Comparison of ENCODE assay signal across 21 cellular contexts in the genomic region with DNA sequence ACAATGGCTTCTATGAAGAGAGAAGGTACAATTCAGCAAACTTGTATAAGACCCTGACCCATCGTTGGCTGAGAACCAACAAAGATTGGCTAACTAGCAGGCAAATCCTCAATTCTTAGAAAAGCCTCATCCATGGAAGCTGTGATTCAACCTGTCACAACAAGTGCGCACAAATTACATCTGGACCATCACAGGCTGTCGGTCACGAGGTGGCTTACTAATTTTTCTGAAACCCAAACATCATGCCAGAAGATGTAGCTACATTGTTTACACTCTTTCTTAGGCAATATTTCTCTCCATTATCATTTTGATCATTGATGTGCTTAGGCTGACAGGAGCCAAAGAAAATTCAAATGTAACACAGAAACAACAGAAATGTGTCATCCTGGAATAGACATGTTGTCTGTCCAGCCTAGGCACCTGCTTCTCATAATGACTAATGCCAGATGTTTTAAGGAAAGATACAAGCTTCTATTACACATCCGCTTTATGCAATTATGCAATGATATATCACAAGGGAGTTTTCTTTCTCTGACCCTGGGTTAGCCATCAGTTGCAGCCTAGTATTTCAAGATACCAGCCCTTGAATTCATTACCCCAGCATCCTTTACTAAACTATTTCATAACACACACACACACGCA.
DNase-seq lines count a peak whose midpoint lies in the region; ATAC-seq and TF ChIP-seq lines count a peak whose summit lies in the region.
"Had no signal": no experiment of that assay in that cellular context is flagged by ENCODE, and none has a peak within 500 bp of the region (broad histone marks: within the 10 kb centered on the region; RNA-seq: fewer than 3 reads in every experiment).

No MANE protein-coding gene starts in this region.

- no peaks in the 10 kb centered on the region for H3K9me3 ChIP-seq in neural cell (ENCODE audit: low read length)
- H3K9me3 ChIP-seq: HAP-1, thoracic aorta had no signal

- no peak for TF ChIP-seq RAD21 in neural cell (conservative IDR thresholded peaks at IDR 0.05)

- no peak overlapping the region for H3K27ac ChIP-seq in neural cell (ENCODE audit: low read length)
- H3K27ac ChIP-seq in brain microvascular endothelial cell: no peak overlapping the region
- H3K27ac ChIP-seq: parathyroid adenoma, thoracic aorta had no signal

- H3K4me3 Mint-ChIP-seq in natural killer cell: no peak overlapping the region
- H3K4me3 Mint-ChIP-seq: activated naive CD4-positive, alpha-beta T cell treated with anti-CD3 and anti-CD28 coated beads, Interleukin-2, amount 10 ng/mL, durations not matched to agents 7 days and 5 days; natural killer cell treated with Interleukin-12 subunit alpha and Interleukin-12 subunit beta and Interleukin-15 and Interleukin-18, amount 100 ng/mL, for 72 hours; stimulated activated naive B cell treated with anti-CD40 and anti-IgM and Interleukin-4, amounts not matched to agents 10 μg/mL and 1 μg/mL and 100 μg/mL, for 72 hours had no signal

- no peaks in the 10 kb centered on the region for H3K36me3 Mint-ChIP-seq in natural killer cell
- H3K36me3 Mint-ChIP-seq: activated naive CD4-positive, alpha-beta T cell treated with anti-CD3 and anti-CD28 coated beads, Interleukin-2, amount 10 ng/mL, durations not matched to agents 7 days and 5 days; natural killer cell treated with Interleukin-12 subunit alpha and Interleukin-12 subunit beta and Interleukin-15 and Interleukin-18, amount 100 ng/mL, for 72 hours; stimulated activated naive B cell treated with anti-CD40 and anti-IgM and Interleukin-4, amounts not matched to agents 10 μg/mL and 1 μg/mL and 100 μg/mL, for 72 hours had no signal

- H3K36me3 ChIP-seq in neural cell (ENCODE audit: insufficient read depth, low read length): no peaks in the 10 kb centered on the region
- no peaks in the 10 kb centered on the region for H3K36me3 ChIP-seq in brain microvascular endothelial cell (replicated peaks)
- H3K36me3 ChIP-seq: HAP-1, thoracic aorta had no signal

- no peaks in the 10 kb centered on the region for H3F3A ChIP-seq in neural cell (ENCODE audit: insufficient read depth, low read length, poor library complexity, severe bottlenecking)

- H3K4me2 ChIP-seq in neural cell (ENCODE audit: low read length): no peak overlapping the region

- in situ Hi-C loops in brain microvascular endothelial cell (cut with HindIII; ENCODE audit: low pct_ligation_motif_present, low sequenced_read_pairs): no loop called here

- TF ChIP-seq CTCF in neural cell (IDR thresholded peaks at IDR 0.05; ENCODE audit: poor library complexity, severe bottlenecking) (no peak), natural killer cell (IDR thresholded peaks at IDR 0.05) (no peak), brain microvascular endothelial cell (IDR thresholded peaks at IDR 0.05; ENCODE audit: low read depth, low read length, missing control alignments) (no peak)

- H3K27me3 Mint-ChIP-seq in natural killer cell (ENCODE audit: low read depth in 2 of 2): no peaks in the 10 kb centered on the region
- H3K27me3 Mint-ChIP-seq: activated naive CD4-positive, alpha-beta T cell treated with anti-CD3 and anti-CD28 coated beads, Interleukin-2, amount 10 ng/mL, durations not matched to agents 7 days and 5 days; natural killer cell treated with Interleukin-12 subunit alpha and Interleukin-12 subunit beta and Interleukin-15 and Interleukin-18, amount 100 ng/mL, for 72 hours; stimulated activated naive B cell treated with anti-CD40 and anti-IgM and Interleukin-4, amounts not matched to agents 10 μg/mL and 1 μg/mL and 100 μg/mL, for 72 hours had no signal

- H3K79me2 ChIP-seq in neural cell (replicated peaks; ENCODE audit: insufficient read depth, low read length): no peaks in the 10 kb centered on the region
- H3K79me2 ChIP-seq: parathyroid adenoma had no signal

- no peaks in the 10 kb centered on the region for H3K9me2 ChIP-seq in neural cell (ENCODE audit: insufficient read depth, low read length)

- ATAC-seq in GM19324 (IDR thresholded peaks at IDR 0.05; ENCODE audit: low FRiP score, unreplicated experiment) (no peak), natural killer cell (no peak)
- ATAC-seq: natural killer cell treated with Interleukin-12 subunit alpha and Interleukin-12 subunit beta and Interleukin-15 and Interleukin-18, amount 100 ng/mL, for 72 hours; stimulated activated naive B cell treated with anti-CD40 and anti-IgM and Interleukin-4, amounts not matched to agents 10 μg/mL and 1 μg/mL and 100 μg/mL, for 72 hours had no signal

- intact Hi-C loops in natural killer cell (cut with micrococcal nuclease): no loop called here

- peak; percentile 22 for DNase-seq in EH (ENCODE audit: low read depth)
- DNase-seq in NCI-H226: peak; percentile 54
- DNase-seq in fibroblast of gingiva (ENCODE audit: low read depth): peak; percentile 45
- no peak for DNase-seq in natural killer cell
- no peak for DNase-seq in brain microvascular endothelial cell
- DNase-seq: activated CD4-positive, alpha-beta T cell treated with anti-CD3 and anti-CD28 coated beads for 1 hour; activated naive CD4-positive, alpha-beta T cell treated with anti-CD3 and anti-CD28 coated beads, Interleukin-2, amount 10 ng/mL, durations not matched to agents 7 days and 5 days; activated T-cell treated with anti-CD3 and anti-CD28 coated beads, Interleukin-2, amount 50 U/mL, for 48 hours; AML-193; Karpas-422; NCI-H1092 treated with DMSO at 0.1 percent for 48 hours; NCI-H2081 treated with DMSO at 0.1 percent for 48 hours; NCI-H510A; stimulated activated CD4-positive, alpha-beta T cell treated with anti-CD3 and anti-CD28 coated beads, Interleukin-2, amount 100 ng/mL, for 24 hours; stimulated activated naive B cell treated with anti-CD40 and anti-IgM and Interleukin-4, amounts not matched to agents 10 μg/mL and 1 μg/mL and 100 μg/mL, for 72 hours had no signal

- peak; percentile 26 for TF ChIP-seq EP300 in neural cell (conservative IDR thresholded peaks at IDR 0.05; ENCODE audit: poor library complexity, severe bottlenecking)

- no peaks in the 10 kb centered on the region for H3K4me1 Mint-ChIP-seq in natural killer cell
- H3K4me1 Mint-ChIP-seq: activated naive CD4-positive, alpha-beta T cell treated with anti-CD3 and anti-CD28 coated beads, Interleukin-2, amount 10 ng/mL, durations not matched to agents 7 days and 5 days; stimulated activated naive B cell treated with anti-CD40 and anti-IgM and Interleukin-4, amounts not matched to agents 10 μg/mL and 1 μg/mL and 100 μg/mL, for 72 hours had no signal

- no peaks in the 10 kb centered on the region for H4K20me1 ChIP-seq in neural cell (ENCODE audit: insufficient read depth)

- H3K4me3 ChIP-seq in neural cell (ENCODE audit: low read length): no peak overlapping the region
- H3K4me3 ChIP-seq in brain microvascular endothelial cell (ENCODE audit: low read depth, low read length): no peak overlapping the region
- H3K4me3 ChIP-seq: HAP-1, thoracic aorta had no signal

- H3K9me3 Mint-ChIP-seq in natural killer cell: peaks cover 8 to 17% of the 10 kb centered on the region in 2 donors
- H3K9me3 Mint-ChIP-seq: activated naive CD4-positive, alpha-beta T cell treated with anti-CD3 and anti-CD28 coated beads, Interleukin-2, amount 10 ng/mL, durations not matched to agents 7 days and 5 days had no signal

- no peak overlapping the region for H3K9ac ChIP-seq in neural cell (ENCODE audit: low read length)
- H3K9ac ChIP-seq: parathyroid adenoma had no signal

- H3K27ac Mint-ChIP-seq in natural killer cell: no peak overlapping the region
- H3K27ac Mint-ChIP-seq: activated naive CD4-positive, alpha-beta T cell treated with anti-CD3 and anti-CD28 coated beads, Interleukin-2, amount 10 ng/mL, durations not matched to agents 7 days and 5 days; natural killer cell treated with Interleukin-12 subunit alpha and Interleukin-12 subunit beta and Interleukin-15 and Interleukin-18, amount 100 ng/mL, for 72 hours; stimulated activated naive B cell treated with anti-CD40 and anti-IgM and Interleukin-4, amounts not matched to agents 10 μg/mL and 1 μg/mL and 100 μg/mL, for 72 hours had no signal

- H2AFZ ChIP-seq in neural cell (ENCODE audit: low read depth, low read length): no peak overlapping the region
- H2AFZ ChIP-seq: parathyroid adenoma had no signal

- no peaks in the 10 kb centered on the region for H3K27me3 ChIP-seq in neural cell (ENCODE audit: insufficient read depth, low read depth, low read length)
- H3K27me3 ChIP-seq in brain microvascular endothelial cell (replicated peaks): no peaks in the 10 kb centered on the region

TF ChIP-seq in neural cell, 6 proteins besides CTCF, POLR2A, EP300 and RAD21:
- TF ChIP-seq TAF1 (IDR thresholded peaks at IDR 0.05; ENCODE audit: low read depth): no peak
- TF ChIP-seq MXI1 (conservative IDR thresholded peaks at IDR 0.05; ENCODE audit: poor library complexity, severe bottlenecking): no peak
- TF ChIP-seq, protein P1, sequence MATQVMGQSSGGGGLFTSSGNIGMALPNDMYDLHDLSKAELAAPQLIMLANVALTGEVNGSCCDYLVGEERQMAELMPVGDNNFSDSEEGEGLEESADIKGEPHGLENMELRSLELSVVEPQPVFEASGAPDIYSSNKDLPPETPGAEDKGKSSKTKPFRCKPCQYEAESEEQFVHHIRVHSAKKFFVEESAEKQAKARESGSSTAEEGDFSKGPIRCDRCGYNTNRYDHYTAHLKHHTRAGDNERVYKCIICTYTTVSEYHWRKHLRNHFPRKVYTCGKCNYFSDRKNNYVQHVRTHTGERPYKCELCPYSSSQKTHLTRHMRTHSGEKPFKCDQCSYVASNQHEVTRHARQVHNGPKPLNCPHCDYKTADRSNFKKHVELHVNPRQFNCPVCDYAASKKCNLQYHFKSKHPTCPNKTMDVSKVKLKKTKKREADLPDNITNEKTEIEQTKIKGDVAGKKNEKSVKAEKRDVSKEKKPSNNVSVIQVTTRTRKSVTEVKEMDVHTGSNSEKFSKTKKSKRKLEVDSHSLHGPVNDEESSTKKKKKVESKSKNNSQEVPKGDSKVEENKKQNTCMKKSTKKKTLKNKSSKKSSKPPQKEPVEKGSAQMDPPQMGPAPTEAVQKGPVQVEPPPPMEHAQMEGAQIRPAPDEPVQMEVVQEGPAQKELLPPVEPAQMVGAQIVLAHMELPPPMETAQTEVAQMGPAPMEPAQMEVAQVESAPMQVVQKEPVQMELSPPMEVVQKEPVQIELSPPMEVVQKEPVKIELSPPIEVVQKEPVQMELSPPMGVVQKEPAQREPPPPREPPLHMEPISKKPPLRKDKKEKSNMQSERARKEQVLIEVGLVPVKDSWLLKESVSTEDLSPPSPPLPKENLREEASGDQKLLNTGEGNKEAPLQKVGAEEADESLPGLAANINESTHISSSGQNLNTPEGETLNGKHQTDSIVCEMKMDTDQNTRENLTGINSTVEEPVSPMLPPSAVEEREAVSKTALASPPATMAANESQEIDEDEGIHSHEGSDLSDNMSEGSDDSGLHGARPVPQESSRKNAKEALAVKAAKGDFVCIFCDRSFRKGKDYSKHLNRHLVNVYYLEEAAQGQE (IDR thresholded peaks at IDR 0.05; ENCODE audit: borderline replicate concordance): no peak
- no peak for TF ChIP-seq SMC3 (conservative IDR thresholded peaks at IDR 0.05; ENCODE audit: poor library complexity)
- TF ChIP-seq POLR2AphosphoS5 (IDR thresholded peaks at IDR 0.05): no peak
- TF ChIP-seq EZH2 (IDR thresholded peaks at IDR 0.05; ENCODE audit: borderline replicate concordance, insufficient read depth, low read length, poor library complexity, severe bottlenecking): no peak

Comparison
In these comparisons a context has a peak if more than half of its experiments do, and no peak if none do; other contexts are left out.
1. DNase-seq: peak in EH (single experiment), NCI-H226 (single experiment) and fibroblast of gingiva (single experiment); none in natural killer cell (single experiment) and brain microvascular endothelial cell (single experiment).